21 cellular contexts compared by ENCODE assay signal in the genomic region with DNA sequence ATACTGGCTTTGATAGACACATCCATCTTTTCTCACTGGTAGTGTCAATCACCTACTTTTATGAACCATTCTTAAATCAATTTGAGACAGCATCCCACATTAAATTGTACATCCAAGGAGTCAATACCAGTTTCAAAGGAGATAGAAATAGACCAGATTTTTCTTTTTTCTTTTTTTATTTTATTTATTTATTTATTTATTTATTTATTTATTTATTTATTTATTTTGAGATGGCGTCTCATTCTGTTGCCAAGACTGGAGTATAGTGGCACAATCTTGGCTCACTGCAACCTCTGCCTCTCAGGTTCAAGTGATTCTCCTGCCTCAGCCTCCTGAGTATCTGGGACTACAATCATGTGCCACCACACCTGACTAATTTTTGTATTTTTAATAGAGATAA. TPM values are rescaled to one million over a fixed set of nuclear protein-coding genes. Genes with fewer than 3 reads are reported as not detected.
"Had no signal": no experiment of that assay in that cellular context is flagged by ENCODE, and none has a peak within 500 bp of the region (broad histone marks: within the 10 kb centered on the region; RNA-seq: fewer than 3 reads in every experiment).

No MANE protein-coding gene starts in this region.

RNA-seq across cellular contexts. Expression of gene LEUTX, which starts 16.8 kb away (rescaled TPM):
- total RNA-seq: activated naive CD4-positive, alpha-beta T cell treated with anti-CD3 and anti-CD28 coated beads for 36 hours; activated naive CD4-positive, alpha-beta T cell treated with anti-CD3 and anti-CD28 coated beads, Interleukin-2, amount 50 U/mL, for 72 hours; activated naive CD8-positive, alpha-beta T cell treated with anti-CD3 and anti-CD28 coated beads for 36 hours; activated naive CD8-positive, alpha-beta T cell treated with anti-CD3 and anti-CD28 coated beads, Interleukin-2, amount 10 ng/mL, durations not matched to agents 7 days and 5 days; activated T-cell treated with anti-CD3 and anti-CD28 coated beads, Interleukin-2, amount 50 U/mL, for 4 hours; activated T-cell treated with anti-CD3 and anti-CD28 coated beads, Interleukin-2, amount 50 U/mL, for 72 hours; activated T-helper 1 cell treated with anti-CD3 and anti-CD28 coated beads, Interleukin-12 subunit alpha, Interleukin-12 subunit beta, Interleukin-2, Interleukin-4 antibody, amounts not matched to agents 30 ng/mL and 10 ng/mL and 1 ng/mL, durations not matched to agents 14 hours and 24 hours and 36 hours; activated T-helper 17 cell treated with anti-CD3 and anti-CD28 coated beads, Interleukin-2, amount 50 U/mL, for 72 hours; activated T-helper 2 cell treated with anti-CD3 and anti-CD28 coated beads, Interferon-gamma antibody, Interleukin-2, Interleukin-4, amounts not matched to agents 10 μg/mL and 5 μg/mL and 100 μg/mL, durations not matched to agents 14 hours and 24 hours and 36 hours; adrenal gland; aorta; ascending aorta; astrocyte; body of pancreas; breast epithelium; bronchial epithelial cell; cardiac muscle cell; cardiac septum; cerebellum; chondrocyte had no signal
- polyA plus RNA-seq: adipose tissue, adrenal gland, aorta, cardiac muscle cell had no signal

RNA-seq across cellular contexts. Expression of gene CLC, which starts 24.0 kb away (rescaled TPM):
- total RNA-seq: activated naive CD4-positive, alpha-beta T cell treated with anti-CD3 and anti-CD28 coated beads for 36 hours; activated naive CD8-positive, alpha-beta T cell treated with anti-CD3 and anti-CD28 coated beads for 36 hours; activated naive CD8-positive, alpha-beta T cell treated with anti-CD3 and anti-CD28 coated beads, Interleukin-2, amount 10 ng/mL, durations not matched to agents 7 days and 5 days; activated T-helper 17 cell treated with anti-CD3 and anti-CD28 coated beads, Interleukin-2, amount 50 U/mL, for 72 hours; adrenal gland; aorta; ascending aorta; astrocyte; body of pancreas; breast epithelium; bronchial epithelial cell; cardiac muscle cell; cerebellum; chondrocyte had no signal
- polyA plus RNA-seq: aorta, cardiac muscle cell had no signal

RNA-seq across cellular contexts. Expression of gene LGALS14, which starts 57.6 kb away (rescaled TPM):
- total RNA-seq: activated naive CD8-positive, alpha-beta T cell treated with anti-CD3 and anti-CD28 coated beads, Interleukin-2, amount 10 ng/mL, durations not matched to agents 7 days and 5 days; activated T-cell treated with anti-CD3 and anti-CD28 coated beads, Interleukin-2, amount 50 U/mL, for 4 hours; activated T-helper 1 cell treated with anti-CD3 and anti-CD28 coated beads, Interleukin-12 subunit alpha, Interleukin-12 subunit beta, Interleukin-2, Interleukin-4 antibody, amounts not matched to agents 30 ng/mL and 10 ng/mL and 1 ng/mL, durations not matched to agents 14 hours and 24 hours and 36 hours; activated T-helper 2 cell treated with anti-CD3 and anti-CD28 coated beads, Interferon-gamma antibody, Interleukin-2, Interleukin-4, amounts not matched to agents 10 μg/mL and 5 μg/mL and 100 μg/mL, durations not matched to agents 14 hours and 24 hours and 36 hours; adrenal gland; aorta; ascending aorta; astrocyte; body of pancreas; breast epithelium; bronchial epithelial cell; cardiac muscle cell; cardiac septum; cerebellum; chondrocyte had no signal
- polyA plus RNA-seq: adipose tissue, adrenal gland, aorta, cardiac muscle cell had no signal
